1 cellular context compared by ENCODE assay signal in genomic region chr14:62002636-62003035, GRCh38.
TF ChIP-seq lines count a peak whose summit lies in the region.

No MANE protein-coding gene starts in this region.

TF ChIP-seq in GM23338, 12 proteins besides CTCF, POLR2A, EP300 and RAD21 (continued from another document):
- TF ChIP-seq REST (IDR thresholded peaks at IDR 0.05; ENCODE audit: unreplicated experiment) = no peak
- TF ChIP-seq EZH2phosphoT487 (IDR thresholded peaks at IDR 0.05; ENCODE audit: unreplicated experiment) = no peak
